In genomic region chr10:79070611-79071534, GRCh38 we compare ENCODE assay signal across 8 cellular contexts. TPM values are rescaled to one million over a fixed set of nuclear protein-coding genes. Genes with fewer than 3 reads are reported as not detected.
DNase-seq lines count a peak whose midpoint lies in the region; ATAC-seq, FAIRE-seq and TF ChIP-seq lines count a peak whose summit lies in the region.

No MANE protein-coding gene starts in this region.

- intact Hi-C loops in activated CD8-positive, alpha-beta T cell treated with anti-CD3 and anti-CD28 coated beads for 36 hours (cut with micrococcal nuclease): loop anchor here (5.0 kb wide), 1 partner anchor 131 kb away; no protein-coding TSS in a partner anchor
- intact Hi-C loops in tibial artery (cut with DNase I; ENCODE audit: low total_unique reads): loop anchor here (2.0 to 5.0 kb wide), 2 partner anchors 86 to 98 kb away; no protein-coding TSS in a partner anchor

- H3K4me1 Mint-ChIP-seq in activated CD8-positive, alpha-beta T cell treated with anti-CD3 and anti-CD28 coated beads for 36 hours (ENCODE audit: low read depth): peaks cover 14% of the 10 kb centered on the region

- DNase-seq in NCI-H2081 (lab: John Stamatoyannopoulos, UW) (peak; percentile 17 to 27), NCI-H2081 treated with DMSO at 0.1 percent for 48 hours (lab: John Stamatoyannopoulos, UW) (no peak), NCI-H1092 treated with DMSO at 0.1 percent for 48 hours (lab: John Stamatoyannopoulos, UW) (peak; percentile 49), fibroblast of gingiva (ENCODE audit: low read depth) (peak; percentile 99), tibial artery (peak; percentile 98 to 99), D721Med (ENCODE audit: insufficient read length, low spot score) (no peak)
- DNase-seq in activated CD8-positive, alpha-beta T cell treated with anti-CD3 and anti-CD28 coated beads for 36 hours: peak; percentile 52

- H3K27me3 Mint-ChIP-seq in activated CD8-positive, alpha-beta T cell treated with anti-CD3 and anti-CD28 coated beads for 36 hours: no peaks in the 10 kb centered on the region

- ATAC-seq in activated CD8-positive, alpha-beta T cell treated with anti-CD3 and anti-CD28 coated beads for 36 hours: no peak

- peak overlapping the region; percentile 87 to 90 for H3K9ac ChIP-seq in mucosa of rectum (ENCODE audit: low read depth in 1 of 2, low read length in 2 of 2)

- peaks cover 56 to 59% of the 10 kb centered on the region in 2 donors for H3K4me1 ChIP-seq in mucosa of rectum (ENCODE audit: control insufficient read depth in 2 of 2, insufficient read depth in 2 of 2, low read length in 2 of 2)
- H3K4me1 ChIP-seq in tibial artery: peaks cover 9 to 70% (median 50%) of the 10 kb centered on the region in 4 donors

- H3K27ac Mint-ChIP-seq in activated CD8-positive, alpha-beta T cell treated with anti-CD3 and anti-CD28 coated beads for 36 hours: no peak overlapping the region

- peak overlapping the region; percentile 89 for H3K4me3 Mint-ChIP-seq in activated CD8-positive, alpha-beta T cell treated with anti-CD3 and anti-CD28 coated beads for 36 hours

- POLR2A ChIA-PET in activated CD8-positive, alpha-beta T cell treated with anti-CD3 and anti-CD28 coated beads for 36 hours (lab: Charles Lee): interaction anchor here (0.6 to 1.7 kb wide), 4 partner anchors 12 to 139 kb away, joined by 3 to 6 read pairs (median 4); no protein-coding TSS in a partner anchor

- no peak for TF ChIP-seq CTCF in activated CD8-positive, alpha-beta T cell treated with anti-CD3 and anti-CD28 coated beads for 36 hours (IDR thresholded peaks at IDR 0.05)
- TF ChIP-seq CTCF in tibial artery (IDR thresholded peaks at IDR 0.05) (peak in 1 of 2 experiments; percentile 16), D721Med (IDR thresholded peaks at IDR 0.05; ENCODE audit: insufficient read depth, missing control alignments) (no peak)

- peak overlapping the region; percentile 97 to 98 for H3K27ac ChIP-seq in mucosa of rectum (ENCODE audit: low read depth in 2 of 2, low read length in 2 of 2)
- H3K27ac ChIP-seq in tibial artery: peak overlapping the region; percentile 97 to 100

- H3K27me3 ChIP-seq in mucosa of rectum (ENCODE audit: control insufficient read depth in 2 of 2, insufficient read depth in 2 of 2, low read length in 2 of 2) (no peaks in the 10 kb centered on the region), tibial artery (no peaks in the 10 kb centered on the region)

- H3K36me3 Mint-ChIP-seq in activated CD8-positive, alpha-beta T cell treated with anti-CD3 and anti-CD28 coated beads for 36 hours (ENCODE audit: low read depth): no peaks in the 10 kb centered on the region

- no peaks in the 10 kb centered on the region for H3K9me3 Mint-ChIP-seq in activated CD8-positive, alpha-beta T cell treated with anti-CD3 and anti-CD28 coated beads for 36 hours

- no peaks in the 10 kb centered on the region for H3K9me3 ChIP-seq in mucosa of rectum (ENCODE audit: control insufficient read depth in 2 of 2, low read length in 2 of 2)
- H3K9me3 ChIP-seq in tibial artery: no peaks in the 10 kb centered on the region

- no peak for FAIRE-seq in D721Med (lab: Jason Lieb, UNC)

- H3K4me3 ChIP-seq in mucosa of rectum (ENCODE audit: low read length in 2 of 2): peak overlapping the region; percentile 78 to 85
- H3K4me3 ChIP-seq in tibial artery: peak overlapping the region; percentile 70 to 95

- no peaks in the 10 kb centered on the region for H3K36me3 ChIP-seq in mucosa of rectum (ENCODE audit: control insufficient read depth in 2 of 2, insufficient read depth in 2 of 2, low read length in 2 of 2)
- H3K36me3 ChIP-seq in tibial artery: no peaks in the 10 kb centered on the region

- CTCF ChIA-PET in activated CD8-positive, alpha-beta T cell treated with anti-CD3 and anti-CD28 coated beads for 36 hours (lab: Charles Lee): interaction anchor here (2.3 kb wide), 1 partner anchor 124 kb away, joined by 11 read pairs; no protein-coding TSS in a partner anchor

RNA-seq across cellular contexts. Expression of gene ZMIZ1, which starts 2.1 kb away (rescaled TPM):
- 10 to 100 TPM; 46.5 to 52.2 TPM for total RNA-seq in activated CD8-positive, alpha-beta T cell treated with anti-CD3 and anti-CD28 coated beads for 36 hours

Comparison
In these comparisons a context has a peak if more than half of its experiments do, and no peak if none do; other contexts are left out.
1. DNase-seq: peak in NCI-H2081 (2 of 2), NCI-H1092 treated with DMSO at 0.1 percent for 48 hours (single experiment), activated CD8-positive, alpha-beta T cell treated with anti-CD3 and anti-CD28 coated beads for 36 hours (single experiment), fibroblast of gingiva (single experiment) and tibial artery (2 of 2); none in NCI-H2081 treated with DMSO at 0.1 percent for 48 hours (single experiment) and D721Med (single experiment).